ENCODE assay signal across 1 cellular context in genomic region chr15:68783226-68784054, GRCh38.
TF ChIP-seq lines count a peak whose summit lies in the region.

No MANE protein-coding gene starts in this region.

TF ChIP-seq in K562, 482 proteins besides CTCF, POLR2A, EP300 and RAD21 (continued from another document):
- TF ChIP-seq ARID4B (CRISPR knock-in tag; IDR thresholded peaks at IDR 0.05): no peak
- no peak for TF ChIP-seq ZNF324 (CRISPR knock-in tag; IDR thresholded peaks at IDR 0.05)
- TF ChIP-seq, protein P1, sequence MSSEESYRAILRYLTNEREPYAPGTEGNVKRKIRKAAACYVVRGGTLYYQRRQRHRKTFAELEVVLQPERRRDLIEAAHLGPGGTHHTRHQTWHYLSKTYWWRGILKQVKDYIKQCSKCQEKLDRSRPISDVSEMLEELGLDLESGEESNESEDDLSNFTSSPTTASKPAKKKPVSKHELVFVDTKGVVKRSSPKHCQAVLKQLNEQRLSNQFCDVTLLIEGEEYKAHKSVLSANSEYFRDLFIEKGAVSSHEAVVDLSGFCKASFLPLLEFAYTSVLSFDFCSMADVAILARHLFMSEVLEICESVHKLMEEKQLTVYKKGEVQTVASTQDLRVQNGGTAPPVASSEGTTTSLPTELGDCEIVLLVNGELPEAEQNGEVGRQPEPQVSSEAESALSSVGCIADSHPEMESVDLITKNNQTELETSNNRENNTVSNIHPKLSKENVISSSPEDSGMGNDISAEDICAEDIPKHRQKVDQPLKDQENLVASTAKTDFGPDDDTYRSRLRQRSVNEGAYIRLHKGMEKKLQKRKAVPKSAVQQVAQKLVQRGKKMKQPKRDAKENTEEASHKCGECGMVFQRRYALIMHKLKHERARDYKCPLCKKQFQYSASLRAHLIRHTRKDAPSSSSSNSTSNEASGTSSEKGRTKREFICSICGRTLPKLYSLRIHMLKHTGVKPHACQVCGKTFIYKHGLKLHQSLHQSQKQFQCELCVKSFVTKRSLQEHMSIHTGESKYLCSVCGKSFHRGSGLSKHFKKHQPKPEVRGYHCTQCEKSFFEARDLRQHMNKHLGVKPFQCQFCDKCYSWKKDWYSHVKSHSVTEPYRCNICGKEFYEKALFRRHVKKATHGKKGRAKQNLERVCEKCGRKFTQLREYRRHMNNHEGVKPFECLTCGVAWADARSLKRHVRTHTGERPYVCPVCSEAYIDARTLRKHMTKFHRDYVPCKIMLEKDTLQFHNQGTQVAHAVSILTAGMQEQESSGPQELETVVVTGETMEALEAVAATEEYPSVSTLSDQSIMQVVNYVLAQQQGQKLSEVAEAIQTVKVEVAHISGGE (CRISPR knock-in tag; IDR thresholded peaks at IDR 0.05): no peak
- no peak for TF ChIP-seq ZNF696 (CRISPR knock-in tag; conservative IDR thresholded peaks at IDR 0.05)
- TF ChIP-seq ZNF764 (CRISPR knock-in tag; IDR thresholded peaks at IDR 0.05; ENCODE audit: low read depth): no peak
- no peak for TF ChIP-seq HNRNPK (IDR thresholded peaks at IDR 0.05; ENCODE audit: low read depth, low read length, poor library complexity, severe bottlenecking)
- no peak for TF ChIP-seq SMAD1 (IDR thresholded peaks at IDR 0.05; ENCODE audit: low read depth, low read length, partially characterized antibody)
- no peak for TF ChIP-seq ZFX (CRISPR knock-in tag; IDR thresholded peaks at IDR 0.05)
- TF ChIP-seq, protein P2, sequence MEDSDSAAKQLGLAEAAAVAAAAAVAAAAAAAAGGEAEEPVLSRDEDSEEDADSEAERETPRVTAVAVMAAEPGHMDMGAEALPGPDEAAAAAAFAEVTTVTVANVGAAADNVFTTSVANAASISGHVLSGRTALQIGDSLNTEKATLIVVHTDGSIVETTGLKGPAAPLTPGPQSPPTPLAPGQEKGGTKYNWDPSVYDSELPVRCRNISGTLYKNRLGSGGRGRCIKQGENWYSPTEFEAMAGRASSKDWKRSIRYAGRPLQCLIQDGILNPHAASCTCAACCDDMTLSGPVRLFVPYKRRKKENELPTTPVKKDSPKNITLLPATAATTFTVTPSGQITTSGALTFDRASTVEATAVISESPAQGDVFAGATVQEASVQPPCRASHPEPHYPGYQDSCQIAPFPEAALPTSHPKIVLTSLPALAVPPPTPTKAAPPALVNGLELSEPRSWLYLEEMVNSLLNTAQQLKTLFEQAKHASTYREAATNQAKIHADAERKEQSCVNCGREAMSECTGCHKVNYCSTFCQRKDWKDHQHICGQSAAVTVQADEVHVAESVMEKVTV (CRISPR knock-in tag; IDR thresholded peaks at IDR 0.05): 0 out of 2 replicates have a peak, but pooled peaks have one; percentile 25
- no peak for TF ChIP-seq NR1H2 (CRISPR knock-in tag; IDR thresholded peaks at IDR 0.05)
- no peak for TF ChIP-seq ARID1B (IDR thresholded peaks at IDR 0.05)
- TF ChIP-seq POLR2AphosphoS2 (IDR thresholded peaks at IDR 0.05; ENCODE audit: low read length): peak; percentile 43; the same call in 1 of the 2 replicates
- TF ChIP-seq ZNF586 (CRISPR knock-in tag; conservative IDR thresholded peaks at IDR 0.05): no peak
